18 cellular contexts compared by ENCODE assay signal in genomic region chr18:2893056-2893455, GRCh38. TPM values are rescaled to one million over a fixed set of nuclear protein-coding genes. Genes with fewer than 3 reads are reported as not detected.
DNase-seq lines count a peak whose midpoint lies in the region; ATAC-seq and TF ChIP-seq lines count a peak whose summit lies in the region.
"Had no signal": no experiment of that assay in that cellular context is flagged by ENCODE, and none has a peak within 500 bp of the region (broad histone marks: within the 10 kb centered on the region; RNA-seq: fewer than 3 reads in every experiment).

No MANE protein-coding gene starts in this region.

- intact Hi-C loops in CD4-positive, alpha-beta T cell (cut with DNase I, micrococcal nuclease) = no loop called here

- H3K36me3 Mint-ChIP-seq in activated T-cell treated with anti-CD3 and anti-CD28 coated beads, Interleukin-2, amount 50 U/mL, for 72 hours (ENCODE audit: insufficient read depth in 2 of 2) = peaks cover 19 to 25% of the 10 kb centered on the region in 2 donors
- H3K36me3 Mint-ChIP-seq in activated T-cell treated with anti-CD3 and anti-CD28 coated beads, Interleukin-2, amount 50 U/mL, for 4 hours (ENCODE audit: insufficient read depth) = no peaks in the 10 kb centered on the region
- H3K36me3 Mint-ChIP-seq in CD4-positive, alpha-beta T cell (ENCODE audit: low read depth) = no peaks in the 10 kb centered on the region
- H3K36me3 Mint-ChIP-seq in T-helper 17 cell (ENCODE audit: low read depth) = no peaks in the 10 kb centered on the region

- H3K4me3 Mint-ChIP-seq in activated T-cell treated with anti-CD3 and anti-CD28 coated beads, Interleukin-2, amount 50 U/mL, for 72 hours = peak overlapping the region in 1 of 2 donors; percentile 57
- H3K4me3 Mint-ChIP-seq in activated T-cell treated with anti-CD3 and anti-CD28 coated beads, Interleukin-2, amount 50 U/mL, for 4 hours = no peak overlapping the region
- H3K4me3 Mint-ChIP-seq in CD4-positive, alpha-beta T cell = peak overlapping the region; percentile 37
- H3K4me3 Mint-ChIP-seq in T-helper 17 cell = peak overlapping the region; percentile 90
- H3K4me3 Mint-ChIP-seq: CD4-positive, CD25-positive, alpha-beta regulatory T cell had no signal

- CTCF ChIA-PET in CD4-positive, alpha-beta T cell (lab: Charles Lee) = interaction anchor here (0.5 kb wide), 1 partner anchor 72 kb away, joined by 4 read pairs; no protein-coding TSS in a partner anchor
- CTCF ChIA-PET in GM10248 (lab: Yijun Ruan, JAX) = no interaction called here

- DNase-seq in activated T-cell treated with anti-CD3 and anti-CD28 coated beads, Interleukin-2, amount 50 U/mL, for 72 hours = no peak
- no peak for DNase-seq in activated T-cell treated with anti-CD3 and anti-CD28 coated beads, Interleukin-2, amount 50 U/mL, for 4 hours
- DNase-seq in CD4-positive, alpha-beta T cell = no peak
- DNase-seq in T-helper 17 cell (no peak), islet precursor cell (peak; percentile 40), GM10248 (ENCODE audit: extremely low spot score) (no peak), NCI-H2081 (lab: John Stamatoyannopoulos, UW) (no peak)
- DNase-seq: BE2C; CD4-positive, CD25-positive, alpha-beta regulatory T cell; DMS53; EL; GM23248; IMR-90; NCI-H1417; NCI-H187; NCI-H526; PC-3; RPMI8226 had no signal

- POLR2A ChIA-PET in CD4-positive, alpha-beta T cell (lab: Charles Lee) = interaction anchor here (1.1 to 1.5 kb wide), 2 partner anchors 9 to 10 kb away, joined by 3 read pairs; no protein-coding TSS in a partner anchor
- POLR2A ChIA-PET in GM10248 (lab: Yijun Ruan, JAX) = no interaction called here

- H3K9me3 ChIP-seq in CD4-positive, alpha-beta T cell (ENCODE audit: control insufficient read depth, low read length) = no peaks in the 10 kb centered on the region
- no peaks in the 10 kb centered on the region for H3K9me3 ChIP-seq in T-helper 17 cell (ENCODE audit: control insufficient read depth, low read length, poor library complexity, severe bottlenecking)
- H3K9me3 ChIP-seq: BE2C had no signal

- peak overlapping the region; percentile 26 for H3K27ac Mint-ChIP-seq in activated T-cell treated with anti-CD3 and anti-CD28 coated beads, Interleukin-2, amount 50 U/mL, for 72 hours
- H3K27ac Mint-ChIP-seq in CD4-positive, alpha-beta T cell = peak overlapping the region; percentile 57
- peak overlapping the region; percentile 79 for H3K27ac Mint-ChIP-seq in T-helper 17 cell

- peaks cover 38% of the 10 kb centered on the region for H3K4me1 Mint-ChIP-seq in activated T-cell treated with anti-CD3 and anti-CD28 coated beads, Interleukin-2, amount 50 U/mL, for 72 hours (ENCODE audit: low read depth)
- H3K4me1 Mint-ChIP-seq in activated T-cell treated with anti-CD3 and anti-CD28 coated beads, Interleukin-2, amount 50 U/mL, for 4 hours (ENCODE audit: low read depth) = peaks cover 41% of the 10 kb centered on the region
- H3K4me1 Mint-ChIP-seq in CD4-positive, alpha-beta T cell (ENCODE audit: low read depth) = peaks cover 36% of the 10 kb centered on the region
- peaks cover 34% of the 10 kb centered on the region for H3K4me1 Mint-ChIP-seq in T-helper 17 cell

- ATAC-seq in activated T-cell treated with anti-CD3 and anti-CD28 coated beads, Interleukin-2, amount 50 U/mL, for 72 hours (replicated peaks in 1 of 2) = no peak
- ATAC-seq in activated T-cell treated with anti-CD3 and anti-CD28 coated beads, Interleukin-2, amount 50 U/mL, for 4 hours = no peak
- ATAC-seq in CD4-positive, alpha-beta T cell (ENCODE audit: poor library complexity) = no peak
- peak; percentile 10 for ATAC-seq in T-helper 17 cell
- ATAC-seq: PC-3 had no signal

- no peaks in the 10 kb centered on the region for H3K27me3 Mint-ChIP-seq in activated T-cell treated with anti-CD3 and anti-CD28 coated beads, Interleukin-2, amount 50 U/mL, for 72 hours (ENCODE audit: low read depth)
- H3K27me3 Mint-ChIP-seq in activated T-cell treated with anti-CD3 and anti-CD28 coated beads, Interleukin-2, amount 50 U/mL, for 4 hours (ENCODE audit: low read depth) = no peaks in the 10 kb centered on the region
- H3K27me3 Mint-ChIP-seq in CD4-positive, alpha-beta T cell = no peaks in the 10 kb centered on the region
- H3K27me3 Mint-ChIP-seq in T-helper 17 cell = no peaks in the 10 kb centered on the region

- H3K27ac ChIP-seq in CD4-positive, alpha-beta T cell (ENCODE audit: low read depth, low read length) = no peak overlapping the region
- H3K27ac ChIP-seq: GM23248 had no signal

- TF ChIP-seq CTCF in CD4-positive, alpha-beta T cell (IDR thresholded peaks at IDR 0.05) = no peak
- no peak for TF ChIP-seq CTCF in GM10248 (IDR thresholded peaks at IDR 0.05; ENCODE audit: control extremely low read depth, extremely low read depth, low read depth, missing control alignments)

- peaks cover 9 to 11% of the 10 kb centered on the region in 2 donors for H3K9me3 Mint-ChIP-seq in activated T-cell treated with anti-CD3 and anti-CD28 coated beads, Interleukin-2, amount 50 U/mL, for 72 hours
- peaks cover 4% of the 10 kb centered on the region for H3K9me3 Mint-ChIP-seq in activated T-cell treated with anti-CD3 and anti-CD28 coated beads, Interleukin-2, amount 50 U/mL, for 4 hours
- no peaks in the 10 kb centered on the region for H3K9me3 Mint-ChIP-seq in CD4-positive, alpha-beta T cell

- no peaks in the 10 kb centered on the region for H3K27me3 ChIP-seq in CD4-positive, alpha-beta T cell (ENCODE audit: control insufficient read depth, insufficient read depth, low read length)
- H3K27me3 ChIP-seq: BE2C had no signal

RNA-seq across cellular contexts. Expression of gene EMILIN2, which starts 46.2 kb away (rescaled TPM):
- total RNA-seq in activated T-cell treated with anti-CD3 and anti-CD28 coated beads, Interleukin-2, amount 50 U/mL, for 72 hours = 10 to 100 TPM; 12.7 to 18.3 TPM
- 10 to 100 TPM; 19.2 to 22.3 (median 21.5) TPM for total RNA-seq in activated T-cell treated with anti-CD3 and anti-CD28 coated beads, Interleukin-2, amount 50 U/mL, for 4 hours
- 1 to 10 TPM; 3.2 to 3.3 TPM for total RNA-seq in CD4-positive, alpha-beta T cell
- total RNA-seq in T-helper 17 cell = 1 to 10 TPM; 5.8 to 9.9 TPM

Comparison
In these comparisons a context has a peak if more than half of its experiments do, and no peak if none do; other contexts are left out.
1. H3K27ac Mint-ChIP-seq: peak in every context shown above with its lines; median percentile 79 in T-helper 17 cell; 57 in CD4-positive, alpha-beta T cell; 26 in activated T-cell treated with anti-CD3 and anti-CD28 coated beads, Interleukin-2, amount 50 U/mL, for 72 hours.